In genomic region chr13:95304446-95304845, GRCh38 we compare ENCODE assay signal across 24 cellular contexts.
"Had no signal": no experiment of that assay in that cellular context is flagged by ENCODE, and none has a peak within 500 bp of the region (broad histone marks: within the 10 kb centered on the region; RNA-seq: fewer than 3 reads in every experiment).

No MANE protein-coding gene starts in this region.

- H3K9me3 ChIP-seq: colonic mucosa, right lobe of liver, thoracic aorta, vagina had no signal

- DNase-seq: activated B cell treated with CpG ODN at 0.5 μM for 24 hours; activated CD4-positive, alpha-beta T cell treated with anti-CD3 and anti-CD28 coated beads for 36 hours; activated CD4-positive, alpha-beta T cell treated with anti-CD3 and anti-CD28 coated beads, Interleukin-2, amount 50 U/mL, for 4 hours; activated effector memory CD4-positive, alpha-beta T cell treated with Interleukin-2 at 50 U/mL for 16 hours; activated naive CD4-positive, alpha-beta T cell treated with anti-CD3 and anti-CD28 coated beads, Interleukin-2, amount 10 ng/mL, durations not matched to agents 7 days and 5 days; activated T-cell treated with anti-CD3 and anti-CD28 coated beads, Interleukin-2, amount 50 U/mL, for 72 hours; amygdala; colonic mucosa; dorsolateral prefrontal cortex; effector memory CD8-positive, alpha-beta T cell; head of caudate nucleus; hypothalamus; left ventricle myocardium superior; nucleus accumbens; right lobe of liver; stimulated activated CD4-positive, alpha-beta T cell treated with anti-CD3 and anti-CD28 coated beads, Interleukin-4, amount 100 ng/mL, for 1 hour; stimulated activated naive CD4-positive, alpha-beta T cell treated with Interleukin-2 at 50 U/mL for 16 hours had no signal

- H3K4me1 ChIP-seq: colonic mucosa, right lobe of liver had no signal

- H3K27ac Mint-ChIP-seq: activated B cell treated with CpG ODN at 0.5 μM for 24 hours; activated CD4-positive, alpha-beta T cell treated with anti-CD3 and anti-CD28 coated beads for 36 hours; activated naive CD4-positive, alpha-beta T cell treated with anti-CD3 and anti-CD28 coated beads, Interleukin-2, amount 10 ng/mL, durations not matched to agents 7 days and 5 days; activated T-cell treated with anti-CD3 and anti-CD28 coated beads, Interleukin-2, amount 50 U/mL, for 72 hours; effector memory CD8-positive, alpha-beta T cell; natural killer cell treated with Interleukin-12 subunit alpha and Interleukin-12 subunit beta and Interleukin-15 and Interleukin-18, amount 100 ng/mL, for 72 hours; T-helper 2 cell treated with Interferon-gamma antibody and Interleukin-4, amounts not matched to agents 5 μg/mL and 100 μg/mL, for 36 hours; type B pancreatic cell had no signal

- H3K4me3 ChIP-seq: colonic mucosa, dorsolateral prefrontal cortex, right lobe of liver, smooth muscle cell, thoracic aorta, vagina had no signal

- ATAC-seq: activated CD4-positive, alpha-beta T cell treated with anti-CD3 and anti-CD28 coated beads for 36 hours; activated T-cell treated with anti-CD3 and anti-CD28 coated beads, Interleukin-2, amount 50 U/mL, for 72 hours; effector memory CD8-positive, alpha-beta T cell; esophagus mucosa; left ventricle myocardium superior; natural killer cell treated with Interleukin-12 subunit alpha and Interleukin-12 subunit beta and Interleukin-15 and Interleukin-18, amount 100 ng/mL, for 72 hours; right lobe of liver had no signal

- H3K4me3 Mint-ChIP-seq: activated B cell treated with CpG ODN at 0.5 μM for 24 hours; activated CD4-positive, alpha-beta T cell treated with anti-CD3 and anti-CD28 coated beads for 36 hours; activated naive CD4-positive, alpha-beta T cell treated with anti-CD3 and anti-CD28 coated beads, Interleukin-2, amount 10 ng/mL, durations not matched to agents 7 days and 5 days; activated T-cell treated with anti-CD3 and anti-CD28 coated beads, Interleukin-2, amount 50 U/mL, for 72 hours; effector memory CD8-positive, alpha-beta T cell; natural killer cell treated with Interleukin-12 subunit alpha and Interleukin-12 subunit beta and Interleukin-15 and Interleukin-18, amount 100 ng/mL, for 72 hours; T-helper 2 cell treated with Interferon-gamma antibody and Interleukin-4, amounts not matched to agents 5 μg/mL and 100 μg/mL, for 36 hours; type B pancreatic cell had no signal

- H3K36me3 ChIP-seq: colonic mucosa, right lobe of liver, thoracic aorta, vagina had no signal

- H3K4me2 ChIP-seq: smooth muscle cell had no signal

- H3K27ac ChIP-seq: colonic mucosa, dorsolateral prefrontal cortex, right lobe of liver, thoracic aorta, vagina had no signal

- H3K36me3 Mint-ChIP-seq: activated naive CD4-positive, alpha-beta T cell treated with anti-CD3 and anti-CD28 coated beads, Interleukin-2, amount 10 ng/mL, durations not matched to agents 7 days and 5 days; natural killer cell treated with Interleukin-12 subunit alpha and Interleukin-12 subunit beta and Interleukin-15 and Interleukin-18, amount 100 ng/mL, for 72 hours; type B pancreatic cell had no signal

- H3K9me3 Mint-ChIP-seq: activated B cell treated with CpG ODN at 0.5 μM for 24 hours; activated naive CD4-positive, alpha-beta T cell treated with anti-CD3 and anti-CD28 coated beads, Interleukin-2, amount 10 ng/mL, durations not matched to agents 7 days and 5 days; activated T-cell treated with anti-CD3 and anti-CD28 coated beads, Interleukin-2, amount 50 U/mL, for 72 hours; effector memory CD8-positive, alpha-beta T cell; natural killer cell treated with Interleukin-12 subunit alpha and Interleukin-12 subunit beta and Interleukin-15 and Interleukin-18, amount 100 ng/mL, for 72 hours; T-helper 2 cell treated with Interferon-gamma antibody and Interleukin-4, amounts not matched to agents 5 μg/mL and 100 μg/mL, for 36 hours had no signal

- H3K27me3 ChIP-seq: colonic mucosa, dorsolateral prefrontal cortex, right lobe of liver, vagina had no signal

- H3K27me3 Mint-ChIP-seq: activated B cell treated with CpG ODN at 0.5 μM for 24 hours; effector memory CD8-positive, alpha-beta T cell had no signal
